Comparison of ENCODE assay signal across 18 cellular contexts in the genomic region with DNA sequence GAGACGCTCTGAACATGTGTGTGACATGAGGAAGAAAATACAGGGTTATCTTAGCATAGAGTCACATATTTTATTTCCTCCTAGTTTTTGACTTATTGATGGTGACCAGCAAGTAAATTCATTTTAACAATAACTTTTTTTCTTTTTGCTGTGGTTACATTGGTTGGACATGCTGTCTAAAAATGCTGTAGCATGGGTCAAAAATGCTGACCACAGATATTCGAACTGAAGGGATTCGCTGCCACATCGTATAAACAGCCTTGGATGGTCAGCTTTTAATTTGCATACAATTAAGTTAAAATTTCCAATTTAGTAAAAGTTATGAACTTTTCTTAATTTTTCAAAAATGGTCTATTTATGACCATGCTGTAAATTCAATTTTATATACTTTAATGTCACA. TPM values are rescaled to one million over a fixed set of nuclear protein-coding genes. Genes with fewer than 3 reads are reported as not detected.
A peak's percentile ranks its signal among the peaks of the same experiment; 100 is the strongest.
DNase-seq lines count a peak whose midpoint lies in the region; ATAC-seq, FAIRE-seq and TF ChIP-seq lines count a peak whose summit lies in the region.
"Had no signal": no experiment of that assay in that cellular context is flagged by ENCODE, and none has a peak within 500 bp of the region (broad histone marks: within the 10 kb centered on the region; RNA-seq: fewer than 3 reads in every experiment).

No MANE protein-coding gene starts in this region.

- no peak overlapping the region for H3K4me3 Mint-ChIP-seq in stimulated activated naive B cell treated with anti-CD40 and anti-IgM and Interleukin-4, amounts not matched to agents 10 μg/mL and 1 μg/mL and 100 μg/mL, for 72 hours
- H3K4me3 Mint-ChIP-seq: CD4-positive, CD25-positive, alpha-beta regulatory T cell had no signal

- peaks cover 0 to 4% of the 10 kb centered on the region in 2 donors for H3K36me3 Mint-ChIP-seq in stimulated activated naive B cell treated with anti-CD40 and anti-IgM and Interleukin-4, amounts not matched to agents 10 μg/mL and 1 μg/mL and 100 μg/mL, for 72 hours

- peaks cover 20% of the 10 kb centered on the region; the same call in 2 of the 3 replicates for H3K4me1 ChIP-seq in A549
- H3K4me1 ChIP-seq: BLaER1 treated with 17β-estradiol and CSF1 and Interleukin-3, amounts not matched to agents 10 nM and 100 nM had no signal

- CTCF ChIA-PET in A549 (lab: Yijun Ruan, JAX): no interaction called here

- H3K27ac ChIP-seq in A549: no peak overlapping the region
- H3K27ac ChIP-seq: BLaER1 treated with 17β-estradiol and CSF1 and Interleukin-3, amounts not matched to agents 10 nM and 100 nM; GM23248 had no signal

- no peaks in the 10 kb centered on the region for H3K9me3 Mint-ChIP-seq in stimulated activated naive B cell treated with anti-CD40 and anti-IgM and Interleukin-4, amounts not matched to agents 10 μg/mL and 1 μg/mL and 100 μg/mL, for 72 hours

- no peak for DNase-seq in A549 (ENCODE audit: low read depth in 1 of 2, low spot score in 1 of 2)
- peak; percentile 24 for DNase-seq in GM03348 (ENCODE audit: low spot score)
- DNase-seq in astrocyte of the cerebellum (ENCODE audit: low read depth): peak; percentile 16
- peak; percentile 39 for DNase-seq in fibroblast of peridontal ligament (ENCODE audit: extremely low read depth)
- no peak for DNase-seq in stimulated activated naive B cell treated with anti-CD40 and anti-IgM and Interleukin-4, amounts not matched to agents 10 μg/mL and 1 μg/mL and 100 μg/mL, for 72 hours
- no peak for DNase-seq in hypothalamus (lab: John Stamatoyannopoulos, UW)
- DNase-seq: Calu3; CD4-positive, CD25-positive, alpha-beta regulatory T cell; DMS 273 treated with DMSO at 0.1 percent for 48 hours; GM23248 had no signal

- ATAC-seq in A549 (no peak), GM21447 (IDR thresholded peaks at IDR 0.05; ENCODE audit: unreplicated experiment) (no peak), HG03045 (IDR thresholded peaks at IDR 0.05; ENCODE audit: unreplicated experiment) (no peak)
- ATAC-seq in stimulated activated naive B cell treated with anti-CD40 and anti-IgM and Interleukin-4, amounts not matched to agents 10 μg/mL and 1 μg/mL and 100 μg/mL, for 72 hours (replicated peaks): no peak
- ATAC-seq: GM12878, HCT116 had no signal

- H3K4me3 ChIP-seq in A549 (no peak overlapping the region), astrocyte of the cerebellum (ENCODE audit: low read depth, low read length) (no peak overlapping the region)
- H3K4me3 ChIP-seq: BLaER1 treated with 17β-estradiol and CSF1 and Interleukin-3, amounts not matched to agents 10 nM and 100 nM; GM12878 had no signal

- WGBS in A549 (ENCODE audit: missing lambda C conversion rate): 96% methylated on average over 4 of the region's 4 CpGs

- TF ChIP-seq RAD21 in A549 (conservative IDR thresholded peaks at IDR 0.05 in 1 of 2, IDR thresholded peaks at IDR 0.05 in 1 of 2): no peak

- H3K4me1 Mint-ChIP-seq in stimulated activated naive B cell treated with anti-CD40 and anti-IgM and Interleukin-4, amounts not matched to agents 10 μg/mL and 1 μg/mL and 100 μg/mL, for 72 hours: no peaks in the 10 kb centered on the region
- H3K4me1 Mint-ChIP-seq: CD4-positive, CD25-positive, alpha-beta regulatory T cell had no signal

- peak; percentile 7 for FAIRE-seq in A549 (lab: Jason Lieb, UNC)
- FAIRE-seq: A204.1, GM12878, GM18507, H54 had no signal

- POLR2A ChIA-PET in A549 (lab: Yijun Ruan, JAX): no interaction called here

- no peak overlapping the region for H3K27ac Mint-ChIP-seq in stimulated activated naive B cell treated with anti-CD40 and anti-IgM and Interleukin-4, amounts not matched to agents 10 μg/mL and 1 μg/mL and 100 μg/mL, for 72 hours
- H3K27ac Mint-ChIP-seq: CD4-positive, CD25-positive, alpha-beta regulatory T cell had no signal

- H3K27me3 Mint-ChIP-seq in stimulated activated naive B cell treated with anti-CD40 and anti-IgM and Interleukin-4, amounts not matched to agents 10 μg/mL and 1 μg/mL and 100 μg/mL, for 72 hours: no peaks in the 10 kb centered on the region
- H3K27me3 Mint-ChIP-seq: CD4-positive, CD25-positive, alpha-beta regulatory T cell had no signal

- no peak for TF ChIP-seq POLR2A in A549 (IDR thresholded peaks at IDR 0.05; ENCODE audit: low read length)

- no peak for TF ChIP-seq EP300 in A549 (IDR thresholded peaks at IDR 0.05)

- TF ChIP-seq CTCF in A549 (IDR thresholded peaks at IDR 0.05): no peak
- no peak for TF ChIP-seq CTCF in astrocyte of the cerebellum (IDR thresholded peaks at IDR 0.05; ENCODE audit: low read depth, low read length, missing control alignments)

- H3K4me2 ChIP-seq in A549: no peak overlapping the region
- H3K4me2 ChIP-seq: BLaER1 treated with 17β-estradiol and CSF1 and Interleukin-3, amounts not matched to agents 10 nM and 100 nM had no signal

- H3K9me3 ChIP-seq in A549: no peaks in the 10 kb centered on the region
- H3K9me3 ChIP-seq: BLaER1 treated with 17β-estradiol and CSF1 and Interleukin-3, amounts not matched to agents 10 nM and 100 nM had no signal

- in situ Hi-C loops in astrocyte of the cerebellum (cut with HindIII; ENCODE audit: low sequenced_read_pairs): no loop called here

TF ChIP-seq in A549, 52 proteins besides CTCF, POLR2A, EP300 and RAD21:
- TF ChIP-seq MAFK (IDR thresholded peaks at IDR 0.05; ENCODE audit: partially characterized antibody): peak; percentile 52
- TF ChIP-seq, protein P1, sequence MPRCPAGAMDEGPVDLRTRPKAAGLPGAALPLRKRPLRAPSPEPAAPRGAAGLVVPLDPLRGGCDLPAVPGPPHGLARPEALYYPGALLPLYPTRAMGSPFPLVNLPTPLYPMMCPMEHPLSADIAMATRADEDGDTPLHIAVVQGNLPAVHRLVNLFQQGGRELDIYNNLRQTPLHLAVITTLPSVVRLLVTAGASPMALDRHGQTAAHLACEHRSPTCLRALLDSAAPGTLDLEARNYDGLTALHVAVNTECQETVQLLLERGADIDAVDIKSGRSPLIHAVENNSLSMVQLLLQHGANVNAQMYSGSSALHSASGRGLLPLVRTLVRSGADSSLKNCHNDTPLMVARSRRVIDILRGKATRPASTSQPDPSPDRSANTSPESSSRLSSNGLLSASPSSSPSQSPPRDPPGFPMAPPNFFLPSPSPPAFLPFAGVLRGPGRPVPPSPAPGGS (IDR thresholded peaks at IDR 0.05): no peak
TF ChIP-seq in A549: peak in this region for 1.

RNA-seq across cellular contexts. Expression of a gene that starts 30.5 kb away (rescaled TPM):
- polyA plus RNA-seq in A549 (2011; rRNA removed) (15.9 and 19.6 TPM in 2 replicates), A549 (2017; fragmentation: RNase III; extraction: RNeasy Plus Mini Kit Qiagen cat#74134 plus additional on column Dnase treatment) (13.0 to 14.5 TPM (median 14.3 TPM) in 3 replicates)
- 7.7 and 9.1 TPM in 2 replicates for polyA plus RNA-seq in A549 (2012; cell fraction: cytosol; rRNA removed)
- polyA plus RNA-seq in A549 (2012; cell fraction: nucleus; rRNA removed): 3.6 and 4.8 TPM in 2 replicates
- polyA minus RNA-seq in A549 (2011; rRNA and poly(A)+ RNA removed): 9.3 and 9.4 TPM in 2 replicates

RNA-seq across cellular contexts. Expression of a gene that starts 30.8 kb away (rescaled TPM):
- polyA plus RNA-seq in A549 (2011; rRNA removed): 101 and 103 TPM in 2 replicates
- polyA plus RNA-seq in A549 (2012; cell fraction: cytosol; rRNA removed): 30.9 and 31.3 TPM in 2 replicates
- polyA plus RNA-seq in A549 (2012; cell fraction: nucleus; rRNA removed): 14.2 and 21.5 TPM in 2 replicates
- 42.8 to 48.7 TPM (median 45.6 TPM) in 3 replicates for polyA plus RNA-seq in A549 (2017; fragmentation: RNase III; extraction: RNeasy Plus Mini Kit Qiagen cat#74134 plus additional on column Dnase treatment)
- 109 and 116 TPM in 2 replicates for polyA minus RNA-seq in A549 (2011; rRNA and poly(A)+ RNA removed)

Comparison
In these comparisons a context has a peak if more than half of its experiments do, and no peak if none do; other contexts are left out.
1. DNase-seq: peak in GM03348 (single experiment), astrocyte of the cerebellum (single experiment) and fibroblast of peridontal ligament (single experiment); none in A549 (0 of 2), stimulated activated naive B cell treated with anti-CD40 and anti-IgM and Interleukin-4, amounts not matched to agents 10 μg/mL and 1 μg/mL and 100 μg/mL, for 72 hours (single experiment) and hypothalamus (0 of 51).